21 cellular contexts compared by ENCODE assay signal in genomic region chr2:167471734-167472133, GRCh38.
A peak's percentile ranks its signal among the peaks of the same experiment; 100 is the strongest.
DNase-seq lines count a peak whose midpoint lies in the region; ATAC-seq and TF ChIP-seq lines count a peak whose summit lies in the region.
"Had no signal": no experiment of that assay in that cellular context is flagged by ENCODE, and none has a peak within 500 bp of the region (broad histone marks: within the 10 kb centered on the region; RNA-seq: fewer than 3 reads in every experiment).

No MANE protein-coding gene starts in this region.

- ATAC-seq in GM19043 (IDR thresholded peaks at IDR 0.05; ENCODE audit: low read depth, unreplicated experiment) (peak; percentile 55), GM21786 (IDR thresholded peaks at IDR 0.05; ENCODE audit: unreplicated experiment) (peak; percentile 63), HG03520 (IDR thresholded peaks at IDR 0.05; ENCODE audit: unreplicated experiment) (peak; percentile 89)
- ATAC-seq in natural killer cell treated with Interleukin-12 subunit alpha and Interleukin-12 subunit beta and Interleukin-15 and Interleukin-18, amount 100 ng/mL, for 72 hours = no peak
- ATAC-seq: left cardiac atrium had no signal

- no peaks in the 10 kb centered on the region for H3K36me3 Mint-ChIP-seq in type B pancreatic cell
- H3K36me3 Mint-ChIP-seq in natural killer cell treated with Interleukin-12 subunit alpha and Interleukin-12 subunit beta and Interleukin-15 and Interleukin-18, amount 100 ng/mL, for 72 hours = no peaks in the 10 kb centered on the region

- peak; percentile 54 for DNase-seq in islet precursor cell
- no peak for DNase-seq in erythroblast (lab: John Stamatoyannopoulos, UW)
- no peak for DNase-seq in type B pancreatic cell (ENCODE audit: extremely low spot score, unreplicated experiment)
- DNase-seq in RPMI8226 = no peak
- DNase-seq in natural killer cell treated with Interleukin-12 subunit alpha and Interleukin-12 subunit beta and Interleukin-15 and Interleukin-18, amount 100 ng/mL, for 72 hours (ENCODE audit: low spot score) = no peak
- DNase-seq: activated CD4-positive, alpha-beta T cell treated with anti-CD3 and anti-CD28 coated beads for 1 hour; adrenal gland; COR-L47; EL; left cardiac atrium; NCI-H1417; NCI-H2171; NCI-H774; Peyer's patch; stimulated activated CD4-positive, alpha-beta T cell treated with anti-CD3 and anti-CD28 coated beads, Interleukin-4, amount 100 ng/mL, for 4 hours; T1000 had no signal

- H3K9me3 Mint-ChIP-seq in type B pancreatic cell = no peaks in the 10 kb centered on the region
- peaks cover 3% of the 10 kb centered on the region for H3K9me3 Mint-ChIP-seq in natural killer cell treated with Interleukin-12 subunit alpha and Interleukin-12 subunit beta and Interleukin-15 and Interleukin-18, amount 100 ng/mL, for 72 hours
- H3K9me3 Mint-ChIP-seq: dendritic cell treated with granulocyte-macrophage colony-stimulating factor and Interleukin-4, amounts not matched to agents 40 ng/mL and 50 ng/mL, for 4 days; nephron had no signal

- no peaks in the 10 kb centered on the region for H3K4me1 Mint-ChIP-seq in type B pancreatic cell (ENCODE audit: unreplicated experiment)
- H3K4me1 Mint-ChIP-seq in natural killer cell treated with Interleukin-12 subunit alpha and Interleukin-12 subunit beta and Interleukin-15 and Interleukin-18, amount 100 ng/mL, for 72 hours (ENCODE audit: low read depth in 2 of 2) = no peaks in the 10 kb centered on the region

- no peak overlapping the region for H3K27ac Mint-ChIP-seq in type B pancreatic cell
- no peak overlapping the region for H3K27ac Mint-ChIP-seq in natural killer cell treated with Interleukin-12 subunit alpha and Interleukin-12 subunit beta and Interleukin-15 and Interleukin-18, amount 100 ng/mL, for 72 hours
- H3K27ac Mint-ChIP-seq: dendritic cell treated with granulocyte-macrophage colony-stimulating factor and Interleukin-4, amounts not matched to agents 40 ng/mL and 50 ng/mL, for 4 days had no signal

- TF ChIP-seq POLR2A in erythroblast (IDR thresholded peaks at IDR 0.05; ENCODE audit: low read length) = no peak

- H3K4me3 Mint-ChIP-seq in type B pancreatic cell = no peak overlapping the region
- H3K4me3 Mint-ChIP-seq in natural killer cell treated with Interleukin-12 subunit alpha and Interleukin-12 subunit beta and Interleukin-15 and Interleukin-18, amount 100 ng/mL, for 72 hours = no peak overlapping the region
- H3K4me3 Mint-ChIP-seq: dendritic cell treated with granulocyte-macrophage colony-stimulating factor and Interleukin-4, amounts not matched to agents 40 ng/mL and 50 ng/mL, for 4 days; nephron had no signal

- H3K27me3 Mint-ChIP-seq in type B pancreatic cell = no peaks in the 10 kb centered on the region
- no peaks in the 10 kb centered on the region for H3K27me3 Mint-ChIP-seq in natural killer cell treated with Interleukin-12 subunit alpha and Interleukin-12 subunit beta and Interleukin-15 and Interleukin-18, amount 100 ng/mL, for 72 hours
- H3K27me3 Mint-ChIP-seq: dendritic cell treated with granulocyte-macrophage colony-stimulating factor and Interleukin-4, amounts not matched to agents 40 ng/mL and 50 ng/mL, for 4 days had no signal

- no peak for TF ChIP-seq CTCF in type B pancreatic cell (conservative IDR thresholded peaks at IDR 0.05)

Comparison
In these comparisons a context has a peak if more than half of its experiments do, and no peak if none do; other contexts are left out.
1. ATAC-seq: peak in GM19043 (single experiment), GM21786 (single experiment) and HG03520 (single experiment); none in natural killer cell treated with Interleukin-12 subunit alpha and Interleukin-12 subunit beta and Interleukin-15 and Interleukin-18, amount 100 ng/mL, for 72 hours (0 of 2).